In genomic region chr15:94258246-94258645, GRCh38 we compare ENCODE assay signal across 13 cellular contexts. TPM values are rescaled to one million over a fixed set of nuclear protein-coding genes. Genes with fewer than 3 reads are reported as not detected.
DNase-seq lines count a peak whose midpoint lies in the region; ATAC-seq, FAIRE-seq and TF ChIP-seq lines count a peak whose summit lies in the region.
"Had no signal": no experiment of that assay in that cellular context is flagged by ENCODE, and none has a peak within 500 bp of the region (broad histone marks: within the 10 kb centered on the region; RNA-seq: fewer than 3 reads in every experiment).

No MANE protein-coding gene starts in this region.

- H3K4me3 Mint-ChIP-seq in activated CD8-positive, alpha-beta T cell treated with anti-CD3 and anti-CD28 coated beads for 36 hours, result no peak overlapping the region

- H3K27ac Mint-ChIP-seq in activated CD8-positive, alpha-beta T cell treated with anti-CD3 and anti-CD28 coated beads for 36 hours, result no peak overlapping the region

- TF ChIP-seq CTCF in spleen (IDR thresholded peaks at IDR 0.05 in 8 of 11, conservative IDR thresholded peaks at IDR 0.05 in 3 of 11), result no peak
- no peak for TF ChIP-seq CTCF in activated CD8-positive, alpha-beta T cell treated with anti-CD3 and anti-CD28 coated beads for 36 hours (IDR thresholded peaks at IDR 0.05)

- H3K4me1 Mint-ChIP-seq in activated CD8-positive, alpha-beta T cell treated with anti-CD3 and anti-CD28 coated beads for 36 hours (ENCODE audit: low read depth), result peaks cover 43% of the 10 kb centered on the region

- WGBS in spleen, 5 donors, result 56 to 87% (median 73%) methylated on average over 2 of the region's 2 CpGs

- CTCF ChIA-PET in activated CD8-positive, alpha-beta T cell treated with anti-CD3 and anti-CD28 coated beads for 36 hours (lab: Charles Lee), result no interaction called here

- TF ChIP-seq POLR2A in spleen (IDR thresholded peaks at IDR 0.05), result no peak

- FAIRE-seq in GM19239 (lab: Jason Lieb, UNC), result peak; percentile 93

- no peak overlapping the region for H3K4me3 ChIP-seq in spleen
- H3K4me3 ChIP-seq: coronary artery, lung had no signal

- H3K9me3 Mint-ChIP-seq in activated CD8-positive, alpha-beta T cell treated with anti-CD3 and anti-CD28 coated beads for 36 hours, result no peaks in the 10 kb centered on the region

- H3K36me3 ChIP-seq in spleen, result no peaks in the 10 kb centered on the region

- no peaks in the 10 kb centered on the region for H3K27me3 ChIP-seq in spleen (replicated peaks in 1 of 7)

- no peak for DNase-seq in GM19239 (ENCODE audit: insufficient read length, low spot score)
- DNase-seq in spleen, result no peak
- no peak for DNase-seq in HCEC 1CT
- DNase-seq in activated CD8-positive, alpha-beta T cell treated with anti-CD3 and anti-CD28 coated beads for 36 hours, result no peak
- DNase-seq in NCI-H2227 treated with DMSO at 0.1 percent for 48 hours (lab: John Stamatoyannopoulos, UW), result no peak
- DNase-seq: activated gamma-delta T cell treated with Interleukin-2 at 50 U/mL for 16 hours, DMS53, H7, right cardiac atrium had no signal

- no peaks in the 10 kb centered on the region for H3K27me3 Mint-ChIP-seq in activated CD8-positive, alpha-beta T cell treated with anti-CD3 and anti-CD28 coated beads for 36 hours

- POLR2A ChIA-PET in activated CD8-positive, alpha-beta T cell treated with anti-CD3 and anti-CD28 coated beads for 36 hours (lab: Charles Lee), result no interaction called here

- peaks cover 4% of the 10 kb centered on the region for H3K36me3 Mint-ChIP-seq in activated CD8-positive, alpha-beta T cell treated with anti-CD3 and anti-CD28 coated beads for 36 hours (ENCODE audit: low read depth)

- peak overlapping the region in 6 of 8 donors; percentile 9 to 84 (median 70) for H3K27ac ChIP-seq in spleen
- H3K27ac ChIP-seq: coronary artery had no signal

- peak; percentile 65 for ATAC-seq in HG02642 (IDR thresholded peaks at IDR 0.05; ENCODE audit: poor library complexity, unreplicated experiment)
- peak; percentile 52 for ATAC-seq in HG03457 (IDR thresholded peaks at IDR 0.05; ENCODE audit: unreplicated experiment)
- ATAC-seq in activated CD8-positive, alpha-beta T cell treated with anti-CD3 and anti-CD28 coated beads for 36 hours, result no peak
- ATAC-seq: right cardiac atrium had no signal

- peaks cover 17 to 99% (median 61%) of the 10 kb centered on the region in 6 donors for H3K4me1 ChIP-seq in spleen

- intact Hi-C loops in spleen (cut with DNase I; ENCODE audit: low total_unique reads), result no loop called here
- intact Hi-C loops in activated CD8-positive, alpha-beta T cell treated with anti-CD3 and anti-CD28 coated beads for 36 hours (cut with micrococcal nuclease), result no loop called here

- H3K9me3 ChIP-seq in spleen, result no peaks in the 10 kb centered on the region

RNA-seq across cellular contexts. Expression of gene MCTP2, which starts 26.9 kb away (rescaled TPM):
- 100 to 1,000 TPM in 6 of 7 donors, 10 to 100 TPM in 1; 80.3 to 205 (median 124) TPM for total RNA-seq in spleen
- polyA plus RNA-seq in spleen, result 1 to 10 TPM; 5.6 to 7.4 (median 6.7) TPM
- total RNA-seq in activated CD8-positive, alpha-beta T cell treated with anti-CD3 and anti-CD28 coated beads for 36 hours, result 10 to 100 TPM; 16.2 to 18.3 TPM

Comparison
In these comparisons a context has a peak if more than half of its experiments do, and no peak if none do; other contexts are left out.
1. RNA of gene MCTP2, which starts 26.9 kb away (total RNA-seq): 80.3 to 205 TPM in spleen; 16.2 to 18.3 TPM in activated CD8-positive, alpha-beta T cell treated with anti-CD3 and anti-CD28 coated beads for 36 hours; every median in the first group is over 4 times any median in the second.